In the genomic region with DNA sequence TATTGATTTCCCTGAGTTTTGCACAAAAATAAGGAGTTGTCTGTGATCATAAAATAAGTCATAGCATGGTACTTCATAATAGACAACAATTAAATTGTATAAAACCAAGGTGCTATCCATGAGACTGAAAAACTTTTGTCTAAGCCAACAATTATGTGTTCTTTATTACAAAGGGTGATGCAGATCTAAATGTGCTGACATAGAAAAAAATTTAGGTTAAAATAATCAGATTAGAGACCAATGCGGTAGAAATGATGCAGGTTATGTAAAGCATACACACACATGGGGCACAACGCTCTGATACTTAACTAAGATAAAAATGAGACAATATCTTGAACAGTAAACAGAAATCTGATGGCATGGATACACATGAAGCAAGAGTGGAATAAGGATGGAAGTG, we compare ENCODE assay signal across 3 cellular contexts.
A peak's percentile ranks its signal among the peaks of the same experiment; 100 is the strongest.
TF ChIP-seq lines count a peak whose summit lies in the region.

No MANE protein-coding gene starts in this region.

TF ChIP-seq in A549, 52 proteins besides CTCF, POLR2A, EP300 and RAD21:
- TF ChIP-seq, protein P1, sequence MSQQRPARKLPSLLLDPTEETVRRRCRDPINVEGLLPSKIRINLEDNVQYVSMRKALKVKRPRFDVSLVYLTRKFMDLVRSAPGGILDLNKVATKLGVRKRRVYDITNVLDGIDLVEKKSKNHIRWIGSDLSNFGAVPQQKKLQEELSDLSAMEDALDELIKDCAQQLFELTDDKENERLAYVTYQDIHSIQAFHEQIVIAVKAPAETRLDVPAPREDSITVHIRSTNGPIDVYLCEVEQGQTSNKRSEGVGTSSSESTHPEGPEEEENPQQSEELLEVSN (IDR thresholded peaks at IDR 0.05; ENCODE audit: borderline replicate concordance, low read depth): no peak
- TF ChIP-seq MAFK (IDR thresholded peaks at IDR 0.05; ENCODE audit: partially characterized antibody): peak; percentile 72

TF ChIP-seq in IMR-90, 13 proteins besides CTCF, POLR2A, EP300 and RAD21:
- no peak for TF ChIP-seq RCOR1 (IDR thresholded peaks at IDR 0.05; ENCODE audit: insufficient replicate concordance, low read length)
- peak; percentile 84 for TF ChIP-seq MAFK (IDR thresholded peaks at IDR 0.05; ENCODE audit: low read depth, low read length)
- TF ChIP-seq RFX5 (IDR thresholded peaks at IDR 0.05; ENCODE audit: low read depth, low read length): no peak
- TF ChIP-seq MXI1 (IDR thresholded peaks at IDR 0.05; ENCODE audit: borderline replicate concordance, low read depth, low read length): no peak
TF ChIP-seq in IMR-90: peak in this region for 1.

TF ChIP-seq in K562, 482 proteins besides CTCF, POLR2A, EP300 and RAD21:
- TF ChIP-seq, protein P2, sequence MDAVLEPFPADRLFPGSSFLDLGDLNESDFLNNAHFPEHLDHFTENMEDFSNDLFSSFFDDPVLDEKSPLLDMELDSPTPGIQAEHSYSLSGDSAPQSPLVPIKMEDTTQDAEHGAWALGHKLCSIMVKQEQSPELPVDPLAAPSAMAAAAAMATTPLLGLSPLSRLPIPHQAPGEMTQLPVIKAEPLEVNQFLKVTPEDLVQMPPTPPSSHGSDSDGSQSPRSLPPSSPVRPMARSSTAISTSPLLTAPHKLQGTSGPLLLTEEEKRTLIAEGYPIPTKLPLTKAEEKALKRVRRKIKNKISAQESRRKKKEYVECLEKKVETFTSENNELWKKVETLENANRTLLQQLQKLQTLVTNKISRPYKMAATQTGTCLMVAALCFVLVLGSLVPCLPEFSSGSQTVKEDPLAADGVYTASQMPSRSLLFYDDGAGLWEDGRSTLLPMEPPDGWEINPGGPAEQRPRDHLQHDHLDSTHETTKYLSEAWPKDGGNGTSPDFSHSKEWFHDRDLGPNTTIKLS (IDR thresholded peaks at IDR 0.05; ENCODE audit: borderline replicate concordance, low read depth): no peak
- TF ChIP-seq C11orf30 (IDR thresholded peaks at IDR 0.05; ENCODE audit: low read depth) (0 out of 2 replicates have a peak, but pooled peaks have one; percentile 4), MTF1 (CRISPR knock-in tag; IDR thresholded peaks at IDR 0.05; ENCODE audit: borderline replicate concordance) (no peak), MAFK (IDR thresholded peaks at IDR 0.05; ENCODE audit: low read length) (0 out of 2 replicates have a peak, but pooled peaks have one; percentile 7), MAFG (tag; conservative IDR thresholded peaks at IDR 0.05) (peak; percentile 18; the same call in 1 of the 2 replicates), HNRNPK (IDR thresholded peaks at IDR 0.05; ENCODE audit: low read depth, low read length, poor library complexity, severe bottlenecking) (no peak), EZH2 (IDR thresholded peaks at IDR 0.05; ENCODE audit: borderline replicate concordance, low read depth, low read length) (no peak), ZNF316 (IDR thresholded peaks at IDR 0.05) (peak; percentile 48; the same call in 1 of the 2 replicates), MAFF (IDR thresholded peaks at IDR 0.05; ENCODE audit: low read length) (peak; percentile 18; the same call in 1 of the 2 replicates)
- TF ChIP-seq, protein P3, sequence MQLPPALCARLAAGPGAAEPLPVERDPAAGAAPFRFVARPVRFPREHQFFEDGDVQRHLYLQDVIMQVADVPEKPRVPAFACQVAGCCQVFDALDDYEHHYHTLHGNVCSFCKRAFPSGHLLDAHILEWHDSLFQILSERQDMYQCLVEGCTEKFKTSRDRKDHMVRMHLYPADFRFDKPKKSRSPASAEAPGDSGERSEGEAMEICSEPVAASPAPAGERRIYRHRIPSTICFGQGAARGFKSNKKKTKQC (CRISPR knock-in tag; IDR thresholded peaks at IDR 0.05): no peak
